ENCODE assay signal across 8 cellular contexts in the genomic region with DNA sequence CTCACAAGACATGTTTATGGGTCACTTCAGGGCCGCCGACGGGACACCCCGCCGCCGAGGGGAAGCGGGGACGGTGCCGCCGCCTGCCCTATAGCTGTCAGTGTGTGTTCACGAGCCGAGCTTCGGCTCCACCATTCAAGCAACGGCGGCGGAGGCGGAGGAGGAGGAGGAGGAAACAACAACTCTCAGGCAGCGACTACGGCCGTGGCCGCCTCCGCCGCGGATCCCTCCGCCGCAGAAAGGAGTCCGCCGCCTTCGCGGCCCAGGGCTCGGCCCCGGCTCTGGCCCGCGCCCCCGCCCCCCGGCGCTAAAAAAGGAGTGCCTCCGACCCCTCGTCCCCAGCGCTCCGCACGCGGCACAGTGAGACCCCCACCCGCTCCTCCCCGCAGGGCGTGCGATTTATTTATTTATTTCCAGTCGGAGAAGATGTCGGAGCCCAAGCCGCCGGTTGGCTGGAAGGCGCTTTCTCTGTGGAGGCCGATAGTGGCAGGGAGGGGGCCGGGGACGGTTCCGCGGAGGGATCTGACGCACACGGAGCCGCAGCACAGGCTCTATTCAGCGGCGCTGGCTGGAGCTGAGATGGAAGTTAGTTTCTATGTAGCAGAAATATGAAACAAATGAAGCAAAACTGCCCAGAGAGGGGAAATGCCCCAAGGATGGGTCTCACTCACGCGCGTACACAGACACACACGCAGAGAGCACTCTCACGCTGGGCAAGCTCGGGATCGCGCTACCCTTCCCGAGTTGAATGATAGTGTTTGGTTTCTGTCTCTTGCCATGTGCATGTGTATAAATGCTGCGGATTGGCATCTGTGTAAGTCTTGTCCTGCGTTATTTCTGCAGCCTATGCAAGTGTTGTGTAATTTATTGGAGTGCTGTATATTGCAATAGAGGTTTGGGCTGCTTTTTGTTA. TPM values are rescaled to one million over a fixed set of nuclear protein-coding genes. Genes with fewer than 3 reads are reported as not detected.
DNase-seq lines count a peak whose midpoint lies in the region; ATAC-seq and TF ChIP-seq lines count a peak whose summit lies in the region.

Gene PHIP, minus strand, starts transcription at position 198 of the 913 bp plus-strand sequence. Its CDS starts 186 bp downstream, at position 12.

- peaks cover 20% of the 10 kb centered on the region for H3K4me1 ChIP-seq in mucosa of descending colon (ENCODE audit: low read depth)

- H3K9me3 ChIP-seq in mucosa of descending colon: no peaks in the 10 kb centered on the region

- ATAC-seq in GM21576 (IDR thresholded peaks at IDR 0.05; ENCODE audit: unreplicated experiment) (peak; percentile 65), mucosa of descending colon (peak; percentile 93)

- H3K36me3 Mint-ChIP-seq in IgD-negative memory B cell: no peaks in the 10 kb centered on the region

- H3K36me3 ChIP-seq in mucosa of descending colon (ENCODE audit: low read depth): no peaks in the 10 kb centered on the region

- TF ChIP-seq CTCF in epithelial cell of esophagus (IDR thresholded peaks at IDR 0.05; ENCODE audit: insufficient read depth, low read depth, low read length, missing control alignments) (no peak), mucosa of descending colon (IDR thresholded peaks at IDR 0.05) (no peak)

- H3K27ac Mint-ChIP-seq in IgD-negative memory B cell: peak within 1 kb of the TSS; percentile 97 to 100 (median 98)

- no peaks in the 10 kb centered on the region for H3K9me3 Mint-ChIP-seq in IgD-negative memory B cell

- peak; percentile 95 for DNase-seq in DMS153 (lab: John Stamatoyannopoulos, UW)
- peak; percentile 97 for DNase-seq in OCI-M1 (lab: John Stamatoyannopoulos, UW)
- DNase-seq in activated T-cell treated with anti-CD3 and anti-CD28 coated beads for 24 hours (ENCODE audit: low read depth): peak; percentile 85
- DNase-seq in epithelial cell of esophagus (ENCODE audit: low read depth): peak; percentile 98
- peak; percentile 94 to 95 (median 94) for DNase-seq in mucosa of descending colon
- DNase-seq in stimulated activated CD8-positive, alpha-beta memory T cell treated with anti-CD3 and anti-CD28 coated beads, Interleukin-4, amount 100 ng/mL, for 1 hour (ENCODE audit: low read depth in 2 of 2, low spot score in 1 of 2): peak; percentile 83

- H3K4me1 Mint-ChIP-seq in IgD-negative memory B cell: peaks cover 21 to 35% (median 29%) of the 10 kb centered on the region in 3 donors

- intact Hi-C loops in mucosa of descending colon (cut with DNase I, micrococcal nuclease): loop anchor here in 1 of 2 donors (5.0 kb wide), 1 partner anchor 154 kb away; the partner anchor contains the start of gene HMGN3

- H3K4me3 ChIP-seq in epithelial cell of esophagus (ENCODE audit: low read length) (peak within 1 kb of the TSS; percentile 75), mucosa of descending colon (peak within 1 kb of the TSS; percentile 85)

- H3K4me3 Mint-ChIP-seq in IgD-negative memory B cell: peak within 1 kb of the TSS; percentile 96 to 99 (median 98)

- no peaks in the 10 kb centered on the region for H3K27me3 Mint-ChIP-seq in IgD-negative memory B cell

RNA-seq across cellular contexts. Expression of gene PHIP, which starts in this region (rescaled TPM):
- 11.4 TPM for polyA plus RNA-seq in IgD-negative memory B cell
- 10 to 100 TPM; 19.3 to 34.2 (median 22.6) TPM for total RNA-seq in mucosa of descending colon

Comparison
In these comparisons a context has a peak if more than half of its experiments do, and no peak if none do; other contexts are left out.
1. Peak in every context shown above with its lines: DNase-seq, ATAC-seq and H3K4me3 ChIP-seq.